Comparison of ENCODE assay signal across 1 cellular context in genomic region chr11:86938900-86939880, GRCh38.
TF ChIP-seq lines count a peak whose summit lies in the region.

No MANE protein-coding gene starts in this region.

TF ChIP-seq in HCT116, 20 proteins besides CTCF, POLR2A, EP300 and RAD21 (continued from another document):
- TF ChIP-seq POLR2AphosphoS5 (IDR thresholded peaks at IDR 0.05; ENCODE audit: low read depth, low read length), result no peak
- TF ChIP-seq ATF3 (IDR thresholded peaks at IDR 0.05), result no peak
- TF ChIP-seq YY1 (IDR thresholded peaks at IDR 0.05; ENCODE audit: extremely low read depth, insufficient replicate concordance, low read depth, low read length), result no peak
- no peak for TF ChIP-seq ZBTB33 (IDR thresholded peaks at IDR 0.05; ENCODE audit: extremely low read depth, insufficient replicate concordance, low read length)
- no peak for TF ChIP-seq ELF1 (IDR thresholded peaks at IDR 0.05; ENCODE audit: borderline replicate concordance, low read depth)
- TF ChIP-seq CEBPB (IDR thresholded peaks at IDR 0.05; ENCODE audit: low read depth), result no peak
- TF ChIP-seq SIN3A (IDR thresholded peaks at IDR 0.05; ENCODE audit: low read depth), result no peak
